ENCODE assay signal across 1 cellular context in the genomic region with DNA sequence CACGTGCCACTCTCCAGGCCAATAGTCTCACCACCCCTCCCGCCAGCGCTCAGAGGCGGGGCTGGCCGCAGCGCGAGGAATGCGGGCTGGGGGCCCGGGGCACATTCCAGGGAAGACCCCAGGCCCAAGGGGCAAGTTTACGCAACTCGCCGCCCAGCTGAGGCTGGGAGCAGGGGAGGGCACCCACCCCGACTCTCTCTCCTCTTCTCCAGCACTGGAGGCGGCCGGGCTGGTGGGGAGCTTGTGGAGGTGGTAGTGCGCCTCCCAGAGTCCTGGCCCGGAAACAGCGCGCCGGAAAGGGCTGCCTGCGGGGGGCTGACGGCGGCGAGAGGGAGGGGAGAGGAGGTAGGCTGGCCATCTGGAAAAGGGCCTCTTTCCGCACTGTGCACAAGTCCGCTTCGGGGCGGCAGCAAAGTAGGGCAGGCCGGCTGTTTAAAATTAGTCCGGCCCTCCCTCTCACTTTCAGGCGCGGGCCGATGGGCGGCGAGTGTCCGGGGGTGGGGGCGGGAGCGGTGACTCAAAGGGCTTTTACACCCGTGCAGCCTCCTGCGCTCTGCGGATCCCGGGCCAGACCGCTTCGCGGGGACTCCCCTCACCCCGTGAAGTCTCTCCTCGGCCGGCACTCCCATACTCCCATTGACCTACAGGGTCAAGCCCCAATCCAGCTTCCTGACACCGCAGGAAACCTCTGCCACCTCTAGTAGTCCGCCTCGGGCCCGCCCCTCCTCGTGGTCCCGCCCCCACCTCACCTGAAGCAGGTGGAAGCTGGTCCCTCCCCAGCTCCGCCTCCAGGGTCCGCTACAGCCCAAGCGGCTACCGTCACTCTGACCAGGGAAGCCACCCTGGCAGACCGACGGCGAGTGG.
TF ChIP-seq lines count a peak whose summit lies in the region.

No MANE protein-coding gene starts in this region.

TF ChIP-seq in HEK293, 187 proteins besides CTCF, POLR2A, EP300 and RAD21 (continued from another document and continues in another):
- TF ChIP-seq, protein P1, sequence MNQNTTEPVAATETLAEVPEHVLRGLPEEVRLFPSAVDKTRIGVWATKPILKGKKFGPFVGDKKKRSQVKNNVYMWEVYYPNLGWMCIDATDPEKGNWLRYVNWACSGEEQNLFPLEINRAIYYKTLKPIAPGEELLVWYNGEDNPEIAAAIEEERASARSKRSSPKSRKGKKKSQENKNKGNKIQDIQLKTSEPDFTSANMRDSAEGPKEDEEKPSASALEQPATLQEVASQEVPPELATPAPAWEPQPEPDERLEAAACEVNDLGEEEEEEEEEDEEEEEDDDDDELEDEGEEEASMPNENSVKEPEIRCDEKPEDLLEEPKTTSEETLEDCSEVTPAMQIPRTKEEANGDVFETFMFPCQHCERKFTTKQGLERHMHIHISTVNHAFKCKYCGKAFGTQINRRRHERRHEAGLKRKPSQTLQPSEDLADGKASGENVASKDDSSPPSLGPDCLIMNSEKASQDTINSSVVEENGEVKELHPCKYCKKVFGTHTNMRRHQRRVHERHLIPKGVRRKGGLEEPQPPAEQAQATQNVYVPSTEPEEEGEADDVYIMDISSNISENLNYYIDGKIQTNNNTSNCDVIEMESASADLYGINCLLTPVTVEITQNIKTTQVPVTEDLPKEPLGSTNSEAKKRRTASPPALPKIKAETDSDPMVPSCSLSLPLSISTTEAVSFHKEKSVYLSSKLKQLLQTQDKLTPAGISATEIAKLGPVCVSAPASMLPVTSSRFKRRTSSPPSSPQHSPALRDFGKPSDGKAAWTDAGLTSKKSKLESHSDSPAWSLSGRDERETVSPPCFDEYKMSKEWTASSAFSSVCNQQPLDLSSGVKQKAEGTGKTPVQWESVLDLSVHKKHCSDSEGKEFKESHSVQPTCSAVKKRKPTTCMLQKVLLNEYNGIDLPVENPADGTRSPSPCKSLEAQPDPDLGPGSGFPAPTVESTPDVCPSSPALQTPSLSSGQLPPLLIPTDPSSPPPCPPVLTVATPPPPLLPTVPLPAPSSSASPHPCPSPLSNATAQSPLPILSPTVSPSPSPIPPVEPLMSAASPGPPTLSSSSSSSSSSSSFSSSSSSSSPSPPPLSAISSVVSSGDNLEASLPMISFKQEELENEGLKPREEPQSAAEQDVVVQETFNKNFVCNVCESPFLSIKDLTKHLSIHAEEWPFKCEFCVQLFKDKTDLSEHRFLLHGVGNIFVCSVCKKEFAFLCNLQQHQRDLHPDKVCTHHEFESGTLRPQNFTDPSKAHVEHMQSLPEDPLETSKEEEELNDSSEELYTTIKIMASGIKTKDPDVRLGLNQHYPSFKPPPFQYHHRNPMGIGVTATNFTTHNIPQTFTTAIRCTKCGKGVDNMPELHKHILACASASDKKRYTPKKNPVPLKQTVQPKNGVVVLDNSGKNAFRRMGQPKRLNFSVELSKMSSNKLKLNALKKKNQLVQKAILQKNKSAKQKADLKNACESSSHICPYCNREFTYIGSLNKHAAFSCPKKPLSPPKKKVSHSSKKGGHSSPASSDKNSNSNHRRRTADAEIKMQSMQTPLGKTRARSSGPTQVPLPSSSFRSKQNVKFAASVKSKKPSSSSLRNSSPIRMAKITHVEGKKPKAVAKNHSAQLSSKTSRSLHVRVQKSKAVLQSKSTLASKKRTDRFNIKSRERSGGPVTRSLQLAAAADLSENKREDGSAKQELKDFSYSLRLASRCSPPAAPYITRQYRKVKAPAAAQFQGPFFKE (tag by site-specific recombination; IDR thresholded peaks at IDR 0.05; ENCODE audit: borderline replicate concordance) = no peak
- TF ChIP-seq ZBTB17 (tag by site-specific recombination; IDR thresholded peaks at IDR 0.05) (no peak; the same call in 1 of the 2 replicates), ZNF596 (tag by site-specific recombination; IDR thresholded peaks at IDR 0.05) (no peak), ZFP3 (tag by site-specific recombination; IDR thresholded peaks at IDR 0.05; ENCODE audit: low read depth) (no peak), HOXA7 (CRISPR knock-in tag; IDR thresholded peaks at IDR 0.05; ENCODE audit: borderline replicate concordance) (no peak), ZNF426 (tag by site-specific recombination; IDR thresholded peaks at IDR 0.05) (no peak), ZNF544 (tag by site-specific recombination; IDR thresholded peaks at IDR 0.05) (no peak), ZNF132 (tag by site-specific recombination; IDR thresholded peaks at IDR 0.05; ENCODE audit: borderline replicate concordance) (no peak), ZNF37A (tag by site-specific recombination; IDR thresholded peaks at IDR 0.05) (no peak), ZNF121 (tag by site-specific recombination; IDR thresholded peaks at IDR 0.05) (no peak), ZFP37 (tag by site-specific recombination; IDR thresholded peaks at IDR 0.05) (no peak), GFI1B (tag by site-specific recombination; IDR thresholded peaks at IDR 0.05) (no peak), ZNF701 (tag by site-specific recombination; IDR thresholded peaks at IDR 0.05) (no peak), ZNF266 (tag by site-specific recombination; IDR thresholded peaks at IDR 0.05; ENCODE audit: low read depth) (no peak), PBX3 (CRISPR knock-in tag; IDR thresholded peaks at IDR 0.05) (no peak), ZNF155 (tag by site-specific recombination; IDR thresholded peaks at IDR 0.05) (no peak), ZNF629 (tag by site-specific recombination; IDR thresholded peaks at IDR 0.05) (peak; percentile 35; the same call in 1 of the 2 replicates), KLF1 (tag by site-specific recombination; IDR thresholded peaks at IDR 0.05) (peak; percentile 65; the same call in 1 of the 2 replicates), ZBTB21 (tag by site-specific recombination; IDR thresholded peaks at IDR 0.05) (no peak), SALL2 (tag by site-specific recombination; IDR thresholded peaks at IDR 0.05; ENCODE audit: borderline replicate concordance) (no peak), ZNF341 (tag by site-specific recombination; IDR thresholded peaks at IDR 0.05; ENCODE audit: low read depth) (peak; percentile 95), ZXDB (tag by site-specific recombination; IDR thresholded peaks at IDR 0.05) (peak; percentile 76), ZFP41 (tag by site-specific recombination; IDR thresholded peaks at IDR 0.05; ENCODE audit: borderline replicate concordance) (no peak), ZNF26 (tag by site-specific recombination; IDR thresholded peaks at IDR 0.05) (no peak), ZNF707 (tag by site-specific recombination; IDR thresholded peaks at IDR 0.05) (no peak), ZFHX2 (tag by site-specific recombination; conservative IDR thresholded peaks at IDR 0.05) (peak; percentile 87), REST (tag by site-specific recombination; IDR thresholded peaks at IDR 0.05) (no peak), ZNF292 (tag by site-specific recombination; IDR thresholded peaks at IDR 0.05; ENCODE audit: borderline replicate concordance, low read depth) (no peak)
- TF ChIP-seq, protein P2, sequence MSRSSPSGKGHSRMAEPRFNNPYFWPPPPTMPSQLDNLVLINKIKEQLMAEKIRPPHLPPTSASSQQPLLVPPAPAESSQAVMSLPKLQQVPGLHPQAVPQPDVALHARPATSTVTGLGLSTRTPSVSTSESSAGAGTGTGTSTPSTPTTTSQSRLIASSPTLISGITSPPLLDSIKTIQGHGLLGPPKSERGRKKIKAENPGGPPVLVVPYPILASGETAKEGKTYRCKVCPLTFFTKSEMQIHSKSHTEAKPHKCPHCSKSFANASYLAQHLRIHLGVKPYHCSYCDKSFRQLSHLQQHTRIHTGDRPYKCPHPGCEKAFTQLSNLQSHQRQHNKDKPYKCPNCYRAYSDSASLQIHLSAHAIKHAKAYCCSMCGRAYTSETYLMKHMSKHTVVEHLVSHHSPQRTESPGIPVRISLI (tag by site-specific recombination; IDR thresholded peaks at IDR 0.05) = no peak
- TF ChIP-seq, protein P3, sequence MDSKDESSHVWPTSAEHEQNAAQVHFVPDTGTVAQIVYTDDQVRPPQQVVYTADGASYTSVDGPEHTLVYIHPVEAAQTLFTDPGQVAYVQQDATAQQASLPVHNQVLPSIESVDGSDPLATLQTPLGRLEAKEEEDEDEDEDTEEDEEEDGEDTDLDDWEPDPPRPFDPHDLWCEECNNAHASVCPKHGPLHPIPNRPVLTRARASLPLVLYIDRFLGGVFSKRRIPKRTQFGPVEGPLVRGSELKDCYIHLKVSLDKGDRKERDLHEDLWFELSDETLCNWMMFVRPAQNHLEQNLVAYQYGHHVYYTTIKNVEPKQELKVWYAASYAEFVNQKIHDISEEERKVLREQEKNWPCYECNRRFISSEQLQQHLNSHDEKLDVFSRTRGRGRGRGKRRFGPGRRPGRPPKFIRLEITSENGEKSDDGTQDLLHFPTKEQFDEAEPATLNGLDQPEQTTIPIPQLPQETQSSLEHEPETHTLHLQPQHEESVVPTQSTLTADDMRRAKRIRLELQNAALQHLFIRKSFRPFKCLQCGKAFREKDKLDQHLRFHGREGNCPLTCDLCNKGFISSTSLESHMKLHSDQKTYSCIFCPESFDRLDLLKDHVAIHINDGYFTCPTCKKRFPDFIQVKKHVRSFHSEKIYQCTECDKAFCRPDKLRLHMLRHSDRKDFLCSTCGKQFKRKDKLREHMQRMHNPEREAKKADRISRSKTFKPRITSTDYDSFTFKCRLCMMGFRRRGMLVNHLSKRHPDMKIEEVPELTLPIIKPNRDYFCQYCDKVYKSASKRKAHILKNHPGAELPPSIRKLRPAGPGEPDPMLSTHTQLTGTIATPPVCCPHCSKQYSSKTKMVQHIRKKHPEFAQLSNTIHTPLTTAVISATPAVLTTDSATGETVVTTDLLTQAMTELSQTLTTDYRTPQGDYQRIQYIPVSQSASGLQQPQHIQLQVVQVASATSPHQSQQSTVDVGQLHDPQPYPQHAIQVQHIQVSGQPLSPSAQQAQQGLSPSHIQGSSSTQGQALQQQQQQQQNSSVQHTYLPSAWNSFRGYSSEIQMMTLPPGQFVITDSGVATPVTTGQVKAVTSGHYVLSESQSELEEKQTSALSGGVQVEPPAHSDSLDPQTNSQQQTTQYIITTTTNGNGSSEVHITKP (tag by site-specific recombination; IDR thresholded peaks at IDR 0.05) = peak; percentile 76
- TF ChIP-seq, protein P4, sequence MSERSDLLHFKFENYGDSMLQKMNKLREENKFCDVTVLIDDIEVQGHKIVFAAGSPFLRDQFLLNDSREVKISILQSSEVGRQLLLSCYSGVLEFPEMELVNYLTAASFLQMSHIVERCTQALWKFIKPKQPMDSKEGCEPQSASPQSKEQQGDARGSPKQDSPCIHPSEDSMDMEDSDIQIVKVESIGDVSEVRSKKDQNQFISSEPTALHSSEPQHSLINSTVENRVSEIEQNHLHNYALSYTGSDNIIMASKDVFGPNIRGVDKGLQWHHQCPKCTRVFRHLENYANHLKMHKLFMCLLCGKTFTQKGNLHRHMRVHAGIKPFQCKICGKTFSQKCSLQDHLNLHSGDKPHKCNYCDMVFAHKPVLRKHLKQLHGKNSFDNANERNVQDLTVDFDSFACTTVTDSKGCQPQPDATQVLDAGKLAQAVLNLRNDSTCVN (tag by site-specific recombination; optimal IDR thresholded peaks at IDR 0.05) = peak; percentile 44
- TF ChIP-seq, protein P5, sequence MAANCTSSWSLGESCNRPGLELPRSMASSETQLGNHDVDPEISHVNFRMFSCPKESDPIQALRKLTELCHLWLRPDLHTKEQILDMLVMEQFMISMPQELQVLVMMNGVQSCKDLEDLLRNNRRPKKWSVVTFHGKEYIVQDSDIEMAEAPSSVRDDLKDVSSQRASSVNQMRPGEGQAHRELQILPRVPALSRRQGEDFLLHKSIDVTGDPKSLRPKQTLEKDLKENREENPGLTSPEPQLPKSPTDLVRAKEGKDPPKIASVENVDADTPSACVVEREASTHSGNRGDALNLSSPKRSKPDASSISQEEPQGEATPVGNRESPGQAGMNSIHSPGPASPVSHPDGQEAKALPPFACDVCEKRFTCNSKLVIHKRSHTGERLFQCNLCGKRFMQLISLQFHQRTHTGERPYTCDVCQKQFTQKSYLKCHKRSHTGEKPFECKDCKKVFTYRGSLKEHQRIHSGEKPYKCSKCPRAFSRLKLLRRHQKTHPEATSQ (tag by site-specific recombination; IDR thresholded peaks at IDR 0.05) = no peak
